Comparison of ENCODE assay signal across 10 cellular contexts in genomic region chr10:80296942-80297341, GRCh38. TPM values are rescaled to one million over a fixed set of nuclear protein-coding genes. Genes with fewer than 3 reads are reported as not detected.
"Had no signal": no experiment of that assay in that cellular context is flagged by ENCODE, and none has a peak within 500 bp of the region (broad histone marks: within the 10 kb centered on the region; RNA-seq: fewer than 3 reads in every experiment).

No MANE protein-coding gene starts in this region.

- H2AFZ ChIP-seq: GM23248, GM23338 had no signal

- H3K27ac Mint-ChIP-seq: GM23338, H9, HFFc6 had no signal

- DNase-seq: GM23248, GOT3, H7, H9, HCEC 1CT, HFFc6 had no signal

- H3K9me3 ChIP-seq: HAP-1 had no signal

- H3K27ac ChIP-seq: GM23248 had no signal

- H3K4me3 ChIP-seq: GM23248, GM23338, HAP-1 had no signal

- H3K4me2 ChIP-seq: GM23338 had no signal

- H3K36me3 ChIP-seq: HAP-1 had no signal

- ATAC-seq: GM23338 had no signal

- H3K4me1 Mint-ChIP-seq: GM23338, H9 had no signal

- H3K4me1 ChIP-seq: HAP-1 had no signal

- H3K9me3 Mint-ChIP-seq: GM23338 had no signal

- H3K4me3 Mint-ChIP-seq: GM23338, H9, HFFc6 had no signal

- H3K9ac ChIP-seq: GM23248 had no signal

RNA-seq across cellular contexts. Expression of gene MAT1A, which starts 7.5 kb away (rescaled TPM):
- total RNA-seq: GM23248, HFFc6 had no signal
- polyA plus RNA-seq: GM23248 had no signal

RNA-seq across cellular contexts. Expression of gene DYDC1, which starts 59.6 kb away (rescaled TPM):
- total RNA-seq: GM23248, GM23338, H1, H4, H7, H9, HFFc6 had no signal
- polyA plus RNA-seq: GM23248, GM23338, H1 had no signal

RNA-seq across cellular contexts. Expression of gene DYDC2, which starts 59.6 kb away (rescaled TPM):
- total RNA-seq: GM23248, HFFc6 had no signal
- polyA plus RNA-seq: GM23248 had no signal
